1 cellular context compared by ENCODE assay signal in the genomic region with DNA sequence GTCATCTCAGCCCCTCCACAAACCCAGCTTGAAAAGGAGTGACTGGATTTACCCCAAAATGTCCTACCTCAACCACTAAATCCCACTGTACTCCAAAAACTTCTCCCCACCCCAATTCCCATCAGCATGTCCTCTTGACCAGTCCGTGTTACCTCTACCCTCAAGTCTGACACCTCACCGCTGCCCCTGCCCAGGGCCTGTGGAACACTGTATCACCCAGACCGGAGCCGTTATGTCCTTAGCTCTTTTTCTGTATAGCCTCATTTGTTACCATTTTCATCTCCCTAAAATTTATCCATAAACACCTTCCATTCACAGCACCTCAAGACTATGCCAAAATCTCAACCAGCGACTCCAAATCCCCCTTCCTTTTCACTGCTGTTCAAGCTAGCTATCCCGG.
TF ChIP-seq lines count a peak whose summit lies in the region.

No MANE protein-coding gene starts in this region.

TF ChIP-seq in HEK293, 187 proteins besides CTCF, POLR2A, EP300 and RAD21 (continued from another document):
- TF ChIP-seq ZNF514 (tag by site-specific recombination; IDR thresholded peaks at IDR 0.05), result no peak
- no peak for TF ChIP-seq ZNF112 (tag by site-specific recombination; IDR thresholded peaks at IDR 0.05)
- no peak for TF ChIP-seq HOXA7 (CRISPR knock-in tag; IDR thresholded peaks at IDR 0.05; ENCODE audit: borderline replicate concordance)
- no peak for TF ChIP-seq YY1 (tag by site-specific recombination; IDR thresholded peaks at IDR 0.05)
- no peak for TF ChIP-seq KLF8 (tag by site-specific recombination; IDR thresholded peaks at IDR 0.05)
- TF ChIP-seq ZBTB20 (tag by site-specific recombination; IDR thresholded peaks at IDR 0.05), result no peak
- no peak for TF ChIP-seq EGR2 (tag by site-specific recombination; IDR thresholded peaks at IDR 0.05; ENCODE audit: low read depth)
- TF ChIP-seq ZNF10 (tag by site-specific recombination; IDR thresholded peaks at IDR 0.05), result no peak
- TF ChIP-seq ZSCAN30 (tag by site-specific recombination; IDR thresholded peaks at IDR 0.05), result no peak
- no peak for TF ChIP-seq HOXC10 (CRISPR knock-in tag; IDR thresholded peaks at IDR 0.05)
- TF ChIP-seq IKZF3 (tag by site-specific recombination; IDR thresholded peaks at IDR 0.05), result no peak
